Comparison of ENCODE assay signal across 15 cellular contexts in genomic region chr5:28310696-28311095, GRCh38.
DNase-seq lines count a peak whose midpoint lies in the region; ATAC-seq, FAIRE-seq and TF ChIP-seq lines count a peak whose summit lies in the region.
"Had no signal": no experiment of that assay in that cellular context is flagged by ENCODE, and none has a peak within 500 bp of the region (broad histone marks: within the 10 kb centered on the region; RNA-seq: fewer than 3 reads in every experiment).

No MANE protein-coding gene starts in this region.

- FAIRE-seq in kidney (lab: Jason Lieb, UNC): no peak
- FAIRE-seq: GM12878 had no signal

- DNase-seq in ELF-1 (ENCODE audit: low read depth, low spot score): peak; percentile 2
- peak; percentile 57 for DNase-seq in RWPE2 (ENCODE audit: low spot score)
- DNase-seq in kidney: peak; percentile 49
- peak; percentile 3 for DNase-seq in nephron progenitor cell
- no peak for DNase-seq in SW480 (ENCODE audit: low spot score)
- no peak for DNase-seq in hippocampal formation (lab: John Stamatoyannopoulos, UW)
- DNase-seq: ACHN; Calu3; CD4-positive, CD25-positive, alpha-beta regulatory T cell; DMS 273 treated with DMSO at 0.1 percent for 48 hours; GM23248; H7 had no signal

- H3K9me3 Mint-ChIP-seq in nephron progenitor cell: no peaks in the 10 kb centered on the region

- intact Hi-C loops in kidney (cut with DNase I): no loop called here

- H3K36me3 ChIP-seq in RWPE2 (ENCODE audit: low read depth) (no peaks in the 10 kb centered on the region), kidney (ENCODE audit: control insufficient read depth in 1 of 2, insufficient read depth in 2 of 2, low read length in 2 of 2) (no peaks in the 10 kb centered on the region)
- H3K36me3 ChIP-seq: BLaER1 treated with 17β-estradiol and CSF1 and Interleukin-3, amounts not matched to agents 10 nM and 100 nM had no signal

- no peak for ATAC-seq in RWPE2 (ENCODE audit: low read depth)
- ATAC-seq in HG03108 (IDR thresholded peaks at IDR 0.05; ENCODE audit: unreplicated experiment): no peak
- ATAC-seq: GM12878 had no signal

- H3K4me1 Mint-ChIP-seq in nephron progenitor cell: no peaks in the 10 kb centered on the region
- H3K4me1 Mint-ChIP-seq: CD4-positive, CD25-positive, alpha-beta regulatory T cell had no signal

- no peaks in the 10 kb centered on the region for H3K9me3 ChIP-seq in RWPE2 (ENCODE audit: severe bottlenecking)
- no peaks in the 10 kb centered on the region for H3K9me3 ChIP-seq in kidney (ENCODE audit: control insufficient read depth in 1 of 2, low read length in 2 of 2)
- H3K9me3 ChIP-seq: BLaER1 treated with 17β-estradiol and CSF1 and Interleukin-3, amounts not matched to agents 10 nM and 100 nM had no signal

- H3K4me3 ChIP-seq in RWPE2 (ENCODE audit: severe bottlenecking) (no peak overlapping the region), kidney (ENCODE audit: low read length in 2 of 2) (no peak overlapping the region)
- H3K4me3 ChIP-seq: BLaER1 treated with 17β-estradiol and CSF1 and Interleukin-3, amounts not matched to agents 10 nM and 100 nM; GM12878; GM23248 had no signal

- no peaks in the 10 kb centered on the region for H3K27me3 ChIP-seq in RWPE2 (ENCODE audit: insufficient read depth, poor library complexity, severe bottlenecking)
- H3K27me3 ChIP-seq: BLaER1 treated with 17β-estradiol and CSF1 and Interleukin-3, amounts not matched to agents 10 nM and 100 nM had no signal

- H3K27ac ChIP-seq in RWPE2 (ENCODE audit: poor library complexity, severe bottlenecking) (no peak overlapping the region), kidney (ENCODE audit: low read depth in 2 of 2, low read length in 2 of 2) (no peak overlapping the region)
- H3K27ac ChIP-seq: BLaER1 treated with 17β-estradiol and CSF1 and Interleukin-3, amounts not matched to agents 10 nM and 100 nM; GM23248 had no signal

- TF ChIP-seq CTCF in RWPE2 (IDR thresholded peaks at IDR 0.05; ENCODE audit: poor library complexity, severe bottlenecking) (no peak), kidney (IDR thresholded peaks at IDR 0.05; ENCODE audit: borderline replicate concordance, extremely low read depth, insufficient read depth) (no peak), nephron progenitor cell (IDR thresholded peaks at IDR 0.05) (no peak)

- no peak overlapping the region for H3K27ac Mint-ChIP-seq in nephron progenitor cell
- H3K27ac Mint-ChIP-seq: CD4-positive, CD25-positive, alpha-beta regulatory T cell had no signal

- H3K27me3 Mint-ChIP-seq in nephron progenitor cell (ENCODE audit: low read depth, poor library complexity): no peaks in the 10 kb centered on the region
- H3K27me3 Mint-ChIP-seq: CD4-positive, CD25-positive, alpha-beta regulatory T cell had no signal

- no peak overlapping the region for H3K9ac ChIP-seq in kidney (ENCODE audit: low read length in 2 of 2)
- H3K9ac ChIP-seq: BLaER1 treated with 17β-estradiol and CSF1 and Interleukin-3, amounts not matched to agents 10 nM and 100 nM; GM23248 had no signal

- no peaks in the 10 kb centered on the region for H3K36me3 Mint-ChIP-seq in nephron progenitor cell (ENCODE audit: low read depth)
- H3K36me3 Mint-ChIP-seq: CD4-positive, CD25-positive, alpha-beta regulatory T cell had no signal

- no peak overlapping the region for H3K4me3 Mint-ChIP-seq in nephron progenitor cell
- H3K4me3 Mint-ChIP-seq: CD4-positive, CD25-positive, alpha-beta regulatory T cell had no signal

- H3K4me1 ChIP-seq in RWPE2 (ENCODE audit: insufficient read depth, poor library complexity, severe bottlenecking) (peaks cover 28% of the 10 kb centered on the region), kidney (ENCODE audit: control insufficient read depth in 1 of 2, insufficient read depth in 1 of 2, low read depth in 1 of 2, low read length in 2 of 2) (no peaks in the 10 kb centered on the region)
- H3K4me1 ChIP-seq: BLaER1 treated with 17β-estradiol and CSF1 and Interleukin-3, amounts not matched to agents 10 nM and 100 nM had no signal

Comparison
In these comparisons a context has a peak if more than half of its experiments do, and no peak if none do; other contexts are left out.
1. DNase-seq: peak in ELF-1 (single experiment), RWPE2 (single experiment), kidney (single experiment) and nephron progenitor cell (single experiment); none in SW480 (single experiment) and hippocampal formation (0 of 2).